In the genomic region with DNA sequence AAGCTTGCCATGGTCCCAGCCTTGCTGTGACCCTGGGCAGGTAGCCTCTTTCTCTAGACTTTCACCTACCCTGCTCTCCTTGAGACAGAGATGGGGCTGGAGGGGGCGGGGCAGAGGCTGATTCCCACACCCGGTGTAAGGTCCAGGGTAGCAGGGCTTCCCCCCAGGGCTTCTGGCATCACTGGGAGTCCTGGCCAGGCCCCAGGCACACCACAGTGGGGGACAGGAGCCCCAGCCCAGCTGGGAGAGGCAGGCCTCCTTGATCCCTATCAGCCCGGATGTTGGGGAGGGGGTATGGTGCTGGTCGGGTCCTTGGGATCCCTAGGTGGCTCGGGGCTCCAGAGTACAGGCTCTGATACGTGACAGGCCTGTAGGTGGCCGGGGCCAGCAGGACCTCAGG, we compare ENCODE assay signal across 12 cellular contexts. TPM values are rescaled to one million over a fixed set of nuclear protein-coding genes. Genes with fewer than 3 reads are reported as not detected.
DNase-seq lines count a peak whose midpoint lies in the region; ATAC-seq and TF ChIP-seq lines count a peak whose summit lies in the region.
"Had no signal": no experiment of that assay in that cellular context is flagged by ENCODE, and none has a peak within 500 bp of the region (broad histone marks: within the 10 kb centered on the region; RNA-seq: fewer than 3 reads in every experiment).

No MANE protein-coding gene starts in this region.

- DNase-seq in activated naive CD4-positive, alpha-beta T cell treated with anti-CD3 and anti-CD28 coated beads, Interleukin-2, amount 10 ng/mL, durations not matched to agents 7 days and 5 days = peak; percentile 22
- DNase-seq in activated naive CD4-positive, alpha-beta T cell treated with Interleukin-2 at 50 U/mL for 16 hours = no peak
- peak; percentile 37 for DNase-seq in activated naive CD8-positive, alpha-beta T cell treated with anti-CD3 and anti-CD28 coated beads, Interleukin-2, amount 10 ng/mL, durations not matched to agents 7 days and 5 days
- DNase-seq in mesothelial cell of epicardium (ENCODE audit: low spot score in 2 of 2, unreplicated experiment in 2 of 2) = no peak
- no peak for DNase-seq in tibial nerve (ENCODE audit: low spot score in 2 of 2)
- no peak for DNase-seq in hypothalamus (lab: John Stamatoyannopoulos, UW)
- DNase-seq: cerebellar nuclear complex, foreskin fibroblast, midbrain had no signal

- H3K4me3 Mint-ChIP-seq in activated naive CD4-positive, alpha-beta T cell treated with anti-CD3 and anti-CD28 coated beads, Interleukin-2, amount 10 ng/mL, durations not matched to agents 7 days and 5 days = peak overlapping the region; percentile 86
- no peak overlapping the region for H3K4me3 Mint-ChIP-seq in activated naive CD8-positive, alpha-beta T cell treated with anti-CD3 and anti-CD28 coated beads, Interleukin-2, amount 10 ng/mL, durations not matched to agents 7 days and 5 days
- H3K4me3 Mint-ChIP-seq in mesothelial cell of epicardium = peak overlapping the region; percentile 80

- no peaks in the 10 kb centered on the region for H3K27me3 ChIP-seq in tibial nerve

- H3K27ac ChIP-seq in tibial nerve = peak overlapping the region in 3 of 4 donors; percentile 96 to 97 (median 97)

- no peak for TF ChIP-seq POLR2A in tibial nerve (IDR thresholded peaks at IDR 0.05)

- POLR2A ChIA-PET in activated naive CD8-positive, alpha-beta T cell treated with anti-CD3 and anti-CD28 coated beads, Interleukin-2, amount 10 ng/mL, durations not matched to agents 7 days and 5 days (lab: Charles Lee) = interaction anchor here (3.0 to 4.3 kb wide), 2 partner anchors 14 to 19 kb away, joined by 28 to 44 read pairs; partner anchors contain the start of gene ACY3

- TF ChIP-seq EP300 in tibial nerve (IDR thresholded peaks at IDR 0.05) = no peak

- H3K27ac Mint-ChIP-seq in activated naive CD4-positive, alpha-beta T cell treated with anti-CD3 and anti-CD28 coated beads, Interleukin-2, amount 10 ng/mL, durations not matched to agents 7 days and 5 days = peak overlapping the region; percentile 87
- no peak overlapping the region for H3K27ac Mint-ChIP-seq in activated naive CD8-positive, alpha-beta T cell treated with anti-CD3 and anti-CD28 coated beads, Interleukin-2, amount 10 ng/mL, durations not matched to agents 7 days and 5 days
- H3K27ac Mint-ChIP-seq in mesothelial cell of epicardium = no peak overlapping the region

- 82 to 84% methylated on average over 5 to 7 of the region's 7 CpGs for WGBS in tibial nerve, 2 donors

- peaks cover 17% of the 10 kb centered on the region for H3K4me1 Mint-ChIP-seq in activated naive CD4-positive, alpha-beta T cell treated with anti-CD3 and anti-CD28 coated beads, Interleukin-2, amount 10 ng/mL, durations not matched to agents 7 days and 5 days
- H3K4me1 Mint-ChIP-seq in activated naive CD8-positive, alpha-beta T cell treated with anti-CD3 and anti-CD28 coated beads, Interleukin-2, amount 10 ng/mL, durations not matched to agents 7 days and 5 days = peaks cover 11% of the 10 kb centered on the region
- peaks cover 8% of the 10 kb centered on the region for H3K4me1 Mint-ChIP-seq in mesothelial cell of epicardium

- peaks cover 0 to 23% (median 10%) of the 10 kb centered on the region in 4 donors for H3K4me1 ChIP-seq in tibial nerve

- H3K9me3 Mint-ChIP-seq in activated naive CD4-positive, alpha-beta T cell treated with anti-CD3 and anti-CD28 coated beads, Interleukin-2, amount 10 ng/mL, durations not matched to agents 7 days and 5 days = no peaks in the 10 kb centered on the region
- no peaks in the 10 kb centered on the region for H3K9me3 Mint-ChIP-seq in activated naive CD8-positive, alpha-beta T cell treated with anti-CD3 and anti-CD28 coated beads, Interleukin-2, amount 10 ng/mL, durations not matched to agents 7 days and 5 days
- no peaks in the 10 kb centered on the region for H3K9me3 Mint-ChIP-seq in mesothelial cell of epicardium

- ATAC-seq in activated naive CD8-positive, alpha-beta T cell treated with anti-CD3 and anti-CD28 coated beads, Interleukin-2, amount 10 ng/mL, durations not matched to agents 7 days and 5 days (ENCODE audit: low read depth) = no peak
- no peak for ATAC-seq in GM18517 (IDR thresholded peaks at IDR 0.05; ENCODE audit: unreplicated experiment)
- ATAC-seq in HG03045 (IDR thresholded peaks at IDR 0.05; ENCODE audit: unreplicated experiment) = no peak

- CTCF ChIA-PET in activated naive CD4-positive, alpha-beta T cell treated with anti-CD3 and anti-CD28 coated beads, Interleukin-2, amount 10 ng/mL, durations not matched to agents 7 days and 5 days (lab: Charles Lee) = interaction anchor here (4.4 to 8.0 kb wide), 3 partner anchors 16 to 28 kb away, joined by 36 to 91 read pairs (median 59); partner anchors contain the start of gene ACY3

- H3K36me3 Mint-ChIP-seq in activated naive CD4-positive, alpha-beta T cell treated with anti-CD3 and anti-CD28 coated beads, Interleukin-2, amount 10 ng/mL, durations not matched to agents 7 days and 5 days = peaks cover 1% of the 10 kb centered on the region
- no peaks in the 10 kb centered on the region for H3K36me3 Mint-ChIP-seq in activated naive CD8-positive, alpha-beta T cell treated with anti-CD3 and anti-CD28 coated beads, Interleukin-2, amount 10 ng/mL, durations not matched to agents 7 days and 5 days
- peaks cover 9% of the 10 kb centered on the region for H3K36me3 Mint-ChIP-seq in mesothelial cell of epicardium

- peaks cover 0 to 8% (median 0%) of the 10 kb centered on the region in 3 donors for H3K36me3 ChIP-seq in tibial nerve

- no peaks in the 10 kb centered on the region for H3K9me3 ChIP-seq in tibial nerve

- H3K27me3 Mint-ChIP-seq in activated naive CD4-positive, alpha-beta T cell treated with anti-CD3 and anti-CD28 coated beads, Interleukin-2, amount 10 ng/mL, durations not matched to agents 7 days and 5 days = peaks cover 18% of the 10 kb centered on the region
- H3K27me3 Mint-ChIP-seq in activated naive CD8-positive, alpha-beta T cell treated with anti-CD3 and anti-CD28 coated beads, Interleukin-2, amount 10 ng/mL, durations not matched to agents 7 days and 5 days = peaks cover 2% of the 10 kb centered on the region
- no peaks in the 10 kb centered on the region for H3K27me3 Mint-ChIP-seq in mesothelial cell of epicardium (ENCODE audit: low read depth)

- H3K4me3 ChIP-seq in tibial nerve = no peak overlapping the region

- TF ChIP-seq CTCF in mesothelial cell of epicardium (IDR thresholded peaks at IDR 0.05; ENCODE audit: unreplicated experiment) (no peak), tibial nerve (IDR thresholded peaks at IDR 0.05) (no peak)

RNA-seq across cellular contexts. Expression of gene NUDT8, which starts 1.7 kb away (rescaled TPM):
- 10 to 100 TPM; 10.9 to 12.4 TPM for total RNA-seq in activated naive CD8-positive, alpha-beta T cell treated with anti-CD3 and anti-CD28 coated beads, Interleukin-2, amount 10 ng/mL, durations not matched to agents 7 days and 5 days
- total RNA-seq in mesothelial cell of epicardium (5.0 to 6.2 TPM (median 5.6 TPM) in 3 replicates), tibial nerve (10 to 100 TPM; 11.0 to 21.3 (median 20.0) TPM)

RNA-seq across cellular contexts. Expression of gene TBX10, which starts 8.1 kb away (rescaled TPM):
- not detected for total RNA-seq in activated naive CD8-positive, alpha-beta T cell treated with anti-CD3 and anti-CD28 coated beads, Interleukin-2, amount 10 ng/mL, durations not matched to agents 7 days and 5 days
- total RNA-seq in mesothelial cell of epicardium (not detected in 3 replicates), tibial nerve (not detected)
- total RNA-seq: urinary bladder had no signal

RNA-seq across cellular contexts. Expression of gene ACY3, which starts 19.1 kb away (rescaled TPM):
- under 1 TPM; 0.33 to 0.57 TPM for total RNA-seq in activated naive CD8-positive, alpha-beta T cell treated with anti-CD3 and anti-CD28 coated beads, Interleukin-2, amount 10 ng/mL, durations not matched to agents 7 days and 5 days
- total RNA-seq in mesothelial cell of epicardium = not detected in 3 replicates
- under 1 TPM in 1 of 4 donors, not detected in 3; 0.44 TPM for total RNA-seq in tibial nerve
- total RNA-seq: urinary bladder had no signal

RNA-seq across cellular contexts. Expression of gene NDUFV1, which starts 24.7 kb away (rescaled TPM):
- total RNA-seq in activated naive CD8-positive, alpha-beta T cell treated with anti-CD3 and anti-CD28 coated beads, Interleukin-2, amount 10 ng/mL, durations not matched to agents 7 days and 5 days = 100 to 1,000 TPM; 211 to 219 TPM
- total RNA-seq in mesothelial cell of epicardium = 179 to 187 TPM (median 180 TPM) in 3 replicates
- 100 to 1,000 TPM; 282 to 357 (median 323) TPM for total RNA-seq in tibial nerve

RNA-seq across cellular contexts. Expression of gene ALDH3B2, which starts 43.0 kb away (rescaled TPM):
- not detected for total RNA-seq in activated naive CD8-positive, alpha-beta T cell treated with anti-CD3 and anti-CD28 coated beads, Interleukin-2, amount 10 ng/mL, durations not matched to agents 7 days and 5 days
- total RNA-seq in mesothelial cell of epicardium (2.5 to 3.1 TPM (median 2.7 TPM) in 3 replicates), tibial nerve (not detected)

Comparison
In these comparisons a context has a peak if more than half of its experiments do, and no peak if none do; other contexts are left out.
1. DNase-seq: peak in activated naive CD4-positive, alpha-beta T cell treated with anti-CD3 and anti-CD28 coated beads, Interleukin-2, amount 10 ng/mL, durations not matched to agents 7 days and 5 days (single experiment) and activated naive CD8-positive, alpha-beta T cell treated with anti-CD3 and anti-CD28 coated beads, Interleukin-2, amount 10 ng/mL, durations not matched to agents 7 days and 5 days (single experiment); none in activated naive CD4-positive, alpha-beta T cell treated with Interleukin-2 at 50 U/mL for 16 hours (single experiment), mesothelial cell of epicardium (0 of 2), tibial nerve (0 of 2) and hypothalamus (0 of 51).